In genomic region chr7:6446977-6447588, GRCh38 we compare ENCODE assay signal across 8 cellular contexts. TPM values are rescaled to one million over a fixed set of nuclear protein-coding genes. Genes with fewer than 3 reads are reported as not detected.
DNase-seq lines count a peak whose midpoint lies in the region; ATAC-seq, FAIRE-seq and TF ChIP-seq lines count a peak whose summit lies in the region.

No MANE protein-coding gene starts in this region.

- no peaks in the 10 kb centered on the region; a peak in 1 of 5 replicates for H3K27me3 ChIP-seq in HepG2 (ENCODE audit: control insufficient read depth in 1 of 2, insufficient read depth in 2 of 2, low read length in 2 of 2)

- FAIRE-seq in HepG2 (lab: Jason Lieb, UNC): peak; percentile 42

- no peak for TF ChIP-seq EP300 in HepG2 (IDR thresholded peaks at IDR 0.05; ENCODE audit: low read depth in 2 of 2, low read length in 2 of 2)
- TF ChIP-seq EP300 in HepG2 (CRISPR knock-in tag; IDR thresholded peaks at IDR 0.05; ENCODE audit: borderline replicate concordance): no peak

- BruUV-seq in HepG2 (replicated peaks; lab: Mats Ljungman, UMichigan): TSS peak; percentile 67

- peak; percentile 7 for ATAC-seq in GM18858 (IDR thresholded peaks at IDR 0.05; ENCODE audit: unreplicated experiment)
- ATAC-seq in HG03103 (IDR thresholded peaks at IDR 0.05; ENCODE audit: low read depth, unreplicated experiment): peak; percentile 37
- peak; percentile 19 for ATAC-seq in HepG2

- intact Hi-C loops in HepG2 (cut with micrococcal nuclease; ENCODE audit: unreplicated experiment): loop anchor here (2.0 kb wide), 1 partner anchor 62 kb away; no protein-coding TSS in a partner anchor

- peaks cover 5 to 28% of the 10 kb centered on the region in 2 experiments for H3K36me3 ChIP-seq in HepG2 (replicated peaks in 1 of 2; ENCODE audit: control insufficient read depth in 1 of 2, insufficient read depth in 2 of 2, low read length in 2 of 2)

- H3K4me3 ChIP-seq in WI38 (ENCODE audit: low read depth, low read length): peak overlapping the region; percentile 100
- H3K4me3 ChIP-seq in HepG2 (replicated peaks in 1 of 3; ENCODE audit: insufficient read depth in 1 of 3, low read depth in 2 of 3, low read length in 3 of 3): peak overlapping the region; percentile 73 to 98 (median 88)

- peak overlapping the region; percentile 91 for H3K9ac ChIP-seq in HepG2 (ENCODE audit: insufficient read depth, low read depth, low read length)

- H3K27ac ChIP-seq in HepG2 (ENCODE audit: extremely low read length, insufficient read depth, low read length): peak overlapping the region; percentile 93

- peak; percentile 55 for DNase-seq in AG08395 (ENCODE audit: low spot score)
- DNase-seq in NCI-H2107 (lab: John Stamatoyannopoulos, UW): peak; percentile 83
- DNase-seq in dermis microvascular lymphatic vessel endothelial cell (ENCODE audit: low read depth in 2 of 2): peak; percentile 56 to 95
- peak; percentile 78 for DNase-seq in HepG2 (ENCODE audit: low spot score)
- peak; percentile 7 for DNase-seq in stimulated activated CD8-positive, alpha-beta memory T cell treated with anti-CD3 and anti-CD28 coated beads, Interleukin-15, amount 100 ng/mL, for 1 hour (ENCODE audit: low read depth)

- no peaks in the 10 kb centered on the region for H3K9me3 ChIP-seq in HepG2 (ENCODE audit: low read length)

- POLR2A ChIA-PET in HepG2 (lab: Yijun Ruan, JAX): interaction anchor here (0.6 to 2.0 kb wide), 8 partner anchors 10 to 170 kb away, joined by 3 to 12 read pairs (median 4); partner anchors contain the start of gene ZDHHC4

- H3K4me2 ChIP-seq in HepG2 (ENCODE audit: low read depth, low read length): peak overlapping the region; percentile 90

- H3K4me1 ChIP-seq in HepG2 (ENCODE audit: insufficient read depth, low read length): peaks cover 27% of the 10 kb centered on the region

- peak in 1 of 2 experiments; percentile 44; a peak in 1 of 4 replicates for TF ChIP-seq POLR2A in HepG2 (IDR thresholded peaks at IDR 0.05; ENCODE audit: insufficient read depth in 1 of 2, low read depth in 2 of 2, low read length in 2 of 2)

- no peak for TF ChIP-seq RAD21 in HepG2 (CRISPR knock-in tag; IDR thresholded peaks at IDR 0.05)

- 8% methylated on average over 15 of the region's 25 CpGs for WGBS in HepG2 (ENCODE audit: low lambda C conversion rate)

- TF ChIP-seq CTCF in WI38 (IDR thresholded peaks at IDR 0.05; ENCODE audit: low read depth, low read length): no peak
- TF ChIP-seq CTCF in HepG2 (CRISPR knock-in tag; IDR thresholded peaks at IDR 0.05): no peak

- in situ Hi-C loops in HepG2 (cut with HindIII; ENCODE audit: extremely low pct_ligation_motif_present, low pct_unique_long_range_greater_than_20kb): no loop called here

- no peak overlapping the region for H2AFZ ChIP-seq in HepG2 (ENCODE audit: low read length)

- CTCF ChIA-PET in HepG2 (lab: Yijun Ruan, JAX; ENCODE audit: low intra/inter-chr PET ratio, low total read pairs): no interaction called here

- peaks cover 19% of the 10 kb centered on the region for H3K79me2 ChIP-seq in HepG2 (ENCODE audit: insufficient read depth, low read length)

- peaks cover 7% of the 10 kb centered on the region; the same call in 1 of the 2 replicates for H4K20me1 ChIP-seq in HepG2 (ENCODE audit: insufficient read depth, low read length)

TF ChIP-seq in HepG2, 621 proteins besides CTCF, POLR2A, EP300 and RAD21 (continues in another document):
- TF ChIP-seq KAT7 (CRISPR knock-in tag; IDR thresholded peaks at IDR 0.05; ENCODE audit: borderline replicate concordance) (no peak), ZNF746 (CRISPR knock-in tag; IDR thresholded peaks at IDR 0.05) (0 out of 2 replicates have a peak, but pooled peaks have one; percentile 36), CCAR2 (optimal IDR thresholded peaks at IDR 0.05; ENCODE audit: low read depth, low read length) (no peak), SAP130 (CRISPR knock-in tag; IDR thresholded peaks at IDR 0.05; ENCODE audit: low read depth) (no peak), PRDM4 (CRISPR knock-in tag; IDR thresholded peaks at IDR 0.05; ENCODE audit: borderline replicate concordance) (no peak), JARID2 (CRISPR knock-in tag; IDR thresholded peaks at IDR 0.05; ENCODE audit: insufficient replicate concordance) (no peak)
- TF ChIP-seq, protein P1, sequence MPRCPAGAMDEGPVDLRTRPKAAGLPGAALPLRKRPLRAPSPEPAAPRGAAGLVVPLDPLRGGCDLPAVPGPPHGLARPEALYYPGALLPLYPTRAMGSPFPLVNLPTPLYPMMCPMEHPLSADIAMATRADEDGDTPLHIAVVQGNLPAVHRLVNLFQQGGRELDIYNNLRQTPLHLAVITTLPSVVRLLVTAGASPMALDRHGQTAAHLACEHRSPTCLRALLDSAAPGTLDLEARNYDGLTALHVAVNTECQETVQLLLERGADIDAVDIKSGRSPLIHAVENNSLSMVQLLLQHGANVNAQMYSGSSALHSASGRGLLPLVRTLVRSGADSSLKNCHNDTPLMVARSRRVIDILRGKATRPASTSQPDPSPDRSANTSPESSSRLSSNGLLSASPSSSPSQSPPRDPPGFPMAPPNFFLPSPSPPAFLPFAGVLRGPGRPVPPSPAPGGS (CRISPR knock-in tag; IDR thresholded peaks at IDR 0.05): no peak

RNA-seq across cellular contexts. Expression of gene DAGLB, which starts 0.7 kb away (rescaled TPM):
- total RNA-seq in dermis microvascular lymphatic vessel endothelial cell (17.3 and 18.3 TPM in 2 replicates), HepG2 (2016; rRNA removed; fragmentation: Illumina TruSeq; extraction: Trizol) (3.6 and 7.9 TPM in 2 replicates)
- 6.4 and 7.1 TPM in 2 replicates for total RNA-seq in HepG2 (2016; cell fraction: cytosol; rRNA removed; fragmentation: Illumina TruSeq; extraction: Trizol; ENCODE audit: low read depth)
- 3.1 and 7.2 TPM in 2 replicates for total RNA-seq in HepG2 (2016; cell fraction: insoluble cytoplasmic fraction; rRNA removed; fragmentation: Illumina TruSeq; extraction: Trizol)
- 4.0 and 4.5 TPM in 2 replicates for total RNA-seq in HepG2 (2016; cell fraction: membrane; rRNA removed; fragmentation: Illumina TruSeq; extraction: Trizol)
- total RNA-seq in HepG2 (2016; cell fraction: nucleus; rRNA removed; fragmentation: Illumina TruSeq; extraction: Trizol): 10.1 and 13.2 TPM in 2 replicates
- polyA plus RNA-seq in HepG2 (2011; rRNA removed): 9.8 and 11.5 TPM in 2 replicates
- 9.4 and 11.5 TPM in 2 replicates for polyA plus RNA-seq in HepG2 (2011; cell fraction: cytosol; rRNA removed)
- polyA plus RNA-seq in HepG2 (2011; cell fraction: nucleus; rRNA removed): 20.8 and 23.8 TPM in 2 replicates
- polyA plus RNA-seq in HepG2 (2012): 7.9 and 10.4 TPM in 2 replicates
- polyA plus RNA-seq in HepG2 (2016; cell fraction: cytosol; fragmentation: Illumina TruSeq; extraction: Trizol; ENCODE audit: low read depth): 1.2 and 1.8 TPM in 2 replicates
- polyA plus RNA-seq in HepG2 (2016; cell fraction: insoluble cytoplasmic fraction; fragmentation: Illumina TruSeq; extraction: Trizol; ENCODE audit: low read depth): 3.4 and 4.3 TPM in 2 replicates
- 2.0 and 2.2 TPM in 2 replicates for polyA plus RNA-seq in HepG2 (2016; cell fraction: membrane; fragmentation: Illumina TruSeq; extraction: Trizol; ENCODE audit: low read depth)
- 21.3 and 23.7 TPM in 2 replicates for polyA plus RNA-seq in HepG2 (2016; cell fraction: nucleus; fragmentation: Illumina TruSeq; extraction: Trizol; ENCODE audit: insufficient read depth, low read depth)
- 40.2 and 95.0 TPM in 2 replicates for polyA minus RNA-seq in HepG2 (2011; rRNA and poly(A)+ RNA removed; ENCODE audit: low replicate concordance)
- 9.5 and 9.9 TPM in 2 replicates for polyA minus RNA-seq in HepG2 (2011; cell fraction: cytosol; rRNA and poly(A)+ RNA removed)
- polyA minus RNA-seq in HepG2 (2011; cell fraction: nucleus; rRNA and poly(A)+ RNA removed): 24.1 and 29.1 TPM in 2 replicates

RNA-seq across cellular contexts. Expression of gene KDELR2, which starts 36.9 kb away (rescaled TPM):
- 99.4 and 122 TPM in 2 replicates for total RNA-seq in dermis microvascular lymphatic vessel endothelial cell
- 118 and 194 TPM in 2 replicates for total RNA-seq in HepG2 (2016; rRNA removed; fragmentation: Illumina TruSeq; extraction: Trizol)
- total RNA-seq in HepG2 (2016; cell fraction: cytosol; rRNA removed; fragmentation: Illumina TruSeq; extraction: Trizol; ENCODE audit: low read depth): 89.6 and 109 TPM in 2 replicates
- 120 and 181 TPM in 2 replicates for total RNA-seq in HepG2 (2016; cell fraction: insoluble cytoplasmic fraction; rRNA removed; fragmentation: Illumina TruSeq; extraction: Trizol)
- 185 and 203 TPM in 2 replicates for total RNA-seq in HepG2 (2016; cell fraction: membrane; rRNA removed; fragmentation: Illumina TruSeq; extraction: Trizol)
- 159 and 179 TPM in 2 replicates for total RNA-seq in HepG2 (2016; cell fraction: nucleus; rRNA removed; fragmentation: Illumina TruSeq; extraction: Trizol)
- polyA plus RNA-seq in HepG2 (2011; rRNA removed): 167 and 220 TPM in 2 replicates
- polyA plus RNA-seq in HepG2 (2011; cell fraction: cytosol; rRNA removed): 151 and 187 TPM in 2 replicates
- polyA plus RNA-seq in HepG2 (2011; cell fraction: nucleus; rRNA removed): 68.9 and 73.8 TPM in 2 replicates
- polyA plus RNA-seq in HepG2 (2012): 149 and 242 TPM in 2 replicates
- 230 and 315 TPM in 2 replicates for polyA plus RNA-seq in HepG2 (2016; cell fraction: cytosol; fragmentation: Illumina TruSeq; extraction: Trizol; ENCODE audit: low read depth)
- 186 and 202 TPM in 2 replicates for polyA plus RNA-seq in HepG2 (2016; cell fraction: insoluble cytoplasmic fraction; fragmentation: Illumina TruSeq; extraction: Trizol; ENCODE audit: low read depth)
- polyA plus RNA-seq in HepG2 (2016; cell fraction: membrane; fragmentation: Illumina TruSeq; extraction: Trizol; ENCODE audit: low read depth): 266 and 311 TPM in 2 replicates
- 443 and 455 TPM in 2 replicates for polyA plus RNA-seq in HepG2 (2016; cell fraction: nucleus; fragmentation: Illumina TruSeq; extraction: Trizol; ENCODE audit: insufficient read depth, low read depth)
- polyA minus RNA-seq in HepG2 (2011; rRNA and poly(A)+ RNA removed; ENCODE audit: low replicate concordance): 133 and 182 TPM in 2 replicates
- 108 and 113 TPM in 2 replicates for polyA minus RNA-seq in HepG2 (2011; cell fraction: cytosol; rRNA and poly(A)+ RNA removed)
- polyA minus RNA-seq in HepG2 (2011; cell fraction: nucleus; rRNA and poly(A)+ RNA removed): 69.6 and 80.1 TPM in 2 replicates

Comparison
In these comparisons a context has a peak if more than half of its experiments do, and no peak if none do; other contexts are left out.
1. Peak in every context shown above with its lines: DNase-seq, ATAC-seq, H3K4me3 ChIP-seq and H3K27ac ChIP-seq.
2. DNase-seq: peak in every context shown above with its lines; median percentile 83 in NCI-H2107; 78 in HepG2; 76 in dermis microvascular lymphatic vessel endothelial cell; 55 in AG08395; 7 in stimulated activated CD8-positive, alpha-beta memory T cell treated with anti-CD3 and anti-CD28 coated beads, Interleukin-15, amount 100 ng/mL, for 1 hour.